ENCODE assay signal across 22 cellular contexts in genomic region chr12:115619889-115620288, GRCh38.
"Had no signal": no experiment of that assay in that cellular context is flagged by ENCODE, and none has a peak within 500 bp of the region (broad histone marks: within the 10 kb centered on the region; RNA-seq: fewer than 3 reads in every experiment).

No MANE protein-coding gene starts in this region.

- H3K4me3 Mint-ChIP-seq: memory B cell, naive B cell, nephron had no signal

- FAIRE-seq: endometrium, kidney, pancreas had no signal

- DNase-seq: cortex of kidney; dorsolateral prefrontal cortex; effector CD8-positive, alpha-beta T cell; gastrocnemius medialis; heart right ventricle; kidney; left cardiac atrium; left ventricle myocardium inferior; lower lobe of right lung; naive B cell; occipital lobe; pancreas; right cardiac atrium; stimulated activated CD4-positive, alpha-beta T cell treated with anti-CD3 and anti-CD28 coated beads, Interleukin-2, amount 100 ng/mL, for 48 hours; stimulated activated naive CD4-positive, alpha-beta T cell treated with Interleukin-2 at 50 U/mL for 16 hours; trophoblast cell had no signal

- H3K4me3 ChIP-seq: dorsolateral prefrontal cortex, gastrocnemius medialis, heart right ventricle, left ventricle myocardium inferior, lower lobe of right lung, pancreas, smooth muscle cell had no signal

- H3K9me3 ChIP-seq: gastrocnemius medialis, lower lobe of right lung, pancreas had no signal

- H3K36me3 ChIP-seq: gastrocnemius medialis, heart right ventricle, left ventricle myocardium inferior, lower lobe of right lung, pancreas had no signal

- H3K4me2 ChIP-seq: smooth muscle cell had no signal

- H3K27ac Mint-ChIP-seq: memory B cell, naive B cell, nephron, progenitor cell of endocrine pancreas had no signal

- H3K4me1 Mint-ChIP-seq: memory B cell, naive B cell, nephron had no signal

- H3K36me3 Mint-ChIP-seq: memory B cell, naive B cell had no signal

- H3K27me3 ChIP-seq: pancreas had no signal

- H3K27ac ChIP-seq: dorsolateral prefrontal cortex, gastrocnemius medialis, heart right ventricle, left ventricle myocardium inferior, lower lobe of right lung, pancreas had no signal

- ATAC-seq: esophagus mucosa, gastrocnemius medialis, heart right ventricle, left cardiac atrium, lower lobe of right lung, pancreas, right cardiac atrium had no signal

- H3K4me1 ChIP-seq: gastrocnemius medialis, lower lobe of right lung, pancreas had no signal
